Comparison of ENCODE assay signal across 23 cellular contexts in genomic region chr12:62757048-62757447, GRCh38.
"Had no signal": no experiment of that assay in that cellular context is flagged by ENCODE, and none has a peak within 500 bp of the region (broad histone marks: within the 10 kb centered on the region; RNA-seq: fewer than 3 reads in every experiment).

No MANE protein-coding gene starts in this region.

- H3K36me3 ChIP-seq: esophagus squamous epithelium, neural progenitor cell, right lobe of liver, stomach, thyroid gland had no signal

- FAIRE-seq: keratinocyte, small intestine had no signal

- DNase-seq: cerebellar nuclear complex; cortex of kidney; effector CD8-positive, alpha-beta T cell; endodermal cell; erythroblast; esophagus squamous epithelium; foreskin melanocyte; hypothalamus; mesenchymal stem cell; midbrain; naive thymus-derived CD4-positive, alpha-beta T cell; right lobe of liver; small intestine; stimulated activated CD4-positive, alpha-beta T cell treated with anti-CD3 and anti-CD28 coated beads, Interleukin-15, amount 100 ng/mL, for 24 hours; stimulated activated CD4-positive, alpha-beta T cell treated with anti-CD3 and anti-CD28 coated beads, Interleukin-2, amount 100 ng/mL, for 48 hours; stimulated activated naive B cell treated with anti-CD40 and anti-IgM and Interleukin-4, amounts not matched to agents 10 μg/mL and 1 μg/mL and 100 μg/mL, for 72 hours; stomach; thyroid gland; trophoblast cell had no signal

- H3K27ac ChIP-seq: esophagus squamous epithelium, neural progenitor cell, parathyroid adenoma, right lobe of liver, stomach, thyroid gland had no signal

- H3K4me1 ChIP-seq: esophagus squamous epithelium, neural progenitor cell had no signal

- H3K4me3 ChIP-seq: esophagus squamous epithelium, lung, neural progenitor cell, right lobe of liver, stomach, thyroid gland had no signal

- H3K4me2 ChIP-seq: neural progenitor cell had no signal

- H2AFZ ChIP-seq: neural progenitor cell, parathyroid adenoma had no signal

- H3K27me3 ChIP-seq: esophagus squamous epithelium, neural progenitor cell, right lobe of liver, stomach, thyroid gland had no signal

- ATAC-seq: naive thymus-derived CD4-positive, alpha-beta T cell; right lobe of liver; stimulated activated naive B cell treated with anti-CD40 and anti-IgM and Interleukin-4, amounts not matched to agents 10 μg/mL and 1 μg/mL and 100 μg/mL, for 72 hours had no signal

- H3K9ac ChIP-seq: neural progenitor cell, parathyroid adenoma had no signal

- H3K9me3 ChIP-seq: esophagus squamous epithelium, right lobe of liver, stomach, thyroid gland had no signal
